8 cellular contexts compared by ENCODE assay signal in genomic region chr17:57995076-57995956, GRCh38. TPM values are rescaled to one million over a fixed set of nuclear protein-coding genes. Genes with fewer than 3 reads are reported as not detected.
DNase-seq lines count a peak whose midpoint lies in the region; FAIRE-seq and TF ChIP-seq lines count a peak whose summit lies in the region.

No MANE protein-coding gene starts in this region.

- H3K4me1 ChIP-seq in Karpas-422 (ENCODE audit: low read length) (peaks cover 64% of the 10 kb centered on the region), Peyer's patch (peaks cover 0 to 11% (median 2%) of the 10 kb centered on the region in 4 donors)

- no peaks in the 10 kb centered on the region for H3K79me2 ChIP-seq in Karpas-422 (ENCODE audit: low read length)

- H3K9me2 ChIP-seq in Karpas-422 (replicated peaks; ENCODE audit: insufficient read depth, low read length): no peaks in the 10 kb centered on the region

- DNase-seq in BJ (ENCODE audit: low read depth): no peak
- peak; percentile 83 for DNase-seq in Karpas-422
- DNase-seq in Peyer's patch: peak; percentile 30 to 79 (median 62)
- DNase-seq in activated effector memory CD4-positive, alpha-beta T cell treated with Interleukin-2 at 50 U/mL for 16 hours: peak; percentile 29
- peak; percentile 74 to 89 for DNase-seq in foreskin fibroblast
- DNase-seq in occipital lobe (lab: John Stamatoyannopoulos, UW): peak; percentile 37
- peak; percentile 83 for DNase-seq in urothelium cell line (ENCODE audit: low spot score)

- FAIRE-seq in urothelium cell line (lab: Jason Lieb, UNC): peak; percentile 40

- H3K36me3 ChIP-seq in BJ (ENCODE audit: control insufficient read depth, insufficient read depth, low read length) (0 out of 2 replicates have a peak, but pooled peaks cover 2% of the 10 kb centered on the region), Karpas-422 (ENCODE audit: insufficient read depth, low read length) (peaks cover 32% of the 10 kb centered on the region), Peyer's patch (peaks cover 0 to 7% (median 0%) of the 10 kb centered on the region in 3 donors)

- 0 out of 2 replicates have a peak overlapping the region, but pooled peaks have one; percentile 9 for H3K9ac ChIP-seq in Karpas-422 (ENCODE audit: low read length)

- peak overlapping the region; percentile 72 for H3K27ac ChIP-seq in Karpas-422 (ENCODE audit: low read length)
- peak overlapping the region in 1 of 4 donors; percentile 21 for H3K27ac ChIP-seq in Peyer's patch

- H3K4me3 ChIP-seq in BJ (ENCODE audit: low read depth, low read length) (no peak overlapping the region), Karpas-422 (ENCODE audit: low read length) (no peak overlapping the region), Peyer's patch (no peak overlapping the region), foreskin fibroblast (ENCODE audit: low read depth in 1 of 2, low read length in 2 of 2) (no peak overlapping the region)

- H3K4me2 ChIP-seq in Karpas-422 (ENCODE audit: low read depth, low read length, poor library complexity, severe bottlenecking): no peak overlapping the region

- POLR2A ChIA-PET in BJ (lab: Charles Lee): no interaction called here

- no peak overlapping the region for H2AFZ ChIP-seq in Karpas-422 (ENCODE audit: low read length)

- 0 out of 2 replicates have a peak, but pooled peaks cover 4% of the 10 kb centered on the region for H4K20me1 ChIP-seq in Karpas-422 (ENCODE audit: insufficient read depth, low read depth, low read length)

- H3K9me3 ChIP-seq in Karpas-422 (ENCODE audit: low read length) (no peaks in the 10 kb centered on the region), Peyer's patch (no peaks in the 10 kb centered on the region)

- CTCF ChIA-PET in BJ (lab: Yijun Ruan, JAX): interaction anchor here (0.6 to 11.4 kb wide), 16 partner anchors 10 to 178 kb away, joined by 3 to 371 read pairs (median 4); partner anchors contain the start of gene MRPS23

- H3K27me3 ChIP-seq in BJ (ENCODE audit: control insufficient read depth, insufficient read depth, low read length) (no peaks in the 10 kb centered on the region), Karpas-422 (ENCODE audit: low read length) (no peaks in the 10 kb centered on the region), Peyer's patch (no peaks in the 10 kb centered on the region)

- TF ChIP-seq CTCF in BJ (IDR thresholded peaks at IDR 0.05; ENCODE audit: insufficient read depth, low read depth, low read length) (peak; percentile 68), Peyer's patch (IDR thresholded peaks at IDR 0.05) (peak in 5 of 6 experiments; percentile 62 to 91 (median 83)), foreskin fibroblast (IDR thresholded peaks at IDR 0.05; ENCODE audit: low read depth, low read length) (peak; percentile 62)

- TF ChIP-seq POLR2A in GM19099 (IDR thresholded peaks at IDR 0.05; ENCODE audit: extremely low read depth, insufficient read length, low read depth) (peak; percentile 41), Peyer's patch (IDR thresholded peaks at IDR 0.05) (peak in 1 of 2 donors; percentile 8)

RNA-seq across cellular contexts. Expression of gene VEZF1, which starts 7.3 kb away (rescaled TPM):
- polyA plus RNA-seq in BJ (2011; rRNA removed): 27.3 and 30.2 TPM in 2 replicates
- 38.2 and 44.3 TPM in 2 replicates for polyA minus RNA-seq in BJ (2011; rRNA and poly(A)+ RNA removed)
- 32.6 and 53.4 TPM in 2 replicates for total RNA-seq in Karpas-422 (2014; rRNA removed; shearing (Covaris generic); ENCODE audit: low replicate concordance)
- total RNA-seq in Peyer's patch (10 to 100 TPM; 29.7 to 49.3 (median 39.5) TPM), occipital lobe (71.1 TPM)

RNA-seq across cellular contexts. Expression of gene SRSF1, which starts 11.7 kb away (rescaled TPM):
- 222 and 236 TPM in 2 replicates for polyA plus RNA-seq in BJ (2011; rRNA removed)
- 167 and 214 TPM in 2 replicates for polyA minus RNA-seq in BJ (2011; rRNA and poly(A)+ RNA removed)
- total RNA-seq in Karpas-422 (2014; rRNA removed; shearing (Covaris generic); ENCODE audit: low replicate concordance): 347 and 387 TPM in 2 replicates
- total RNA-seq in Peyer's patch (100 to 1,000 TPM; 121 to 336 (median 155) TPM), occipital lobe (382 TPM)

RNA-seq across cellular contexts. Expression of gene CUEDC1, which starts 40.1 kb away (rescaled TPM):
- polyA plus RNA-seq in BJ (2011; rRNA removed): 27.3 and 48.5 TPM in 2 replicates
- polyA minus RNA-seq in BJ (2011; rRNA and poly(A)+ RNA removed): 16.1 and 22.1 TPM in 2 replicates
- 0.71 and 2.6 TPM in 2 replicates for total RNA-seq in Karpas-422 (2014; rRNA removed; shearing (Covaris generic); ENCODE audit: low replicate concordance)
- total RNA-seq in Peyer's patch (10 to 100 TPM; 10.2 to 45.4 (median 19.2) TPM), occipital lobe (10.9 TPM)
